1 cellular context compared by ENCODE assay signal in genomic region chr15:59595434-59595915, GRCh38.
TF ChIP-seq lines count a peak whose summit lies in the region.

No MANE protein-coding gene starts in this region.

TF ChIP-seq in HepG2, 621 proteins besides CTCF, POLR2A, EP300 and RAD21 (continued from another document and continues in another):
- no peak for TF ChIP-seq STAT6 (CRISPR knock-in tag; IDR thresholded peaks at IDR 0.05; ENCODE audit: borderline replicate concordance)
- no peak for TF ChIP-seq SRSF1 (optimal IDR thresholded peaks at IDR 0.05; ENCODE audit: low read depth, low read length)
- TF ChIP-seq, protein P1, sequence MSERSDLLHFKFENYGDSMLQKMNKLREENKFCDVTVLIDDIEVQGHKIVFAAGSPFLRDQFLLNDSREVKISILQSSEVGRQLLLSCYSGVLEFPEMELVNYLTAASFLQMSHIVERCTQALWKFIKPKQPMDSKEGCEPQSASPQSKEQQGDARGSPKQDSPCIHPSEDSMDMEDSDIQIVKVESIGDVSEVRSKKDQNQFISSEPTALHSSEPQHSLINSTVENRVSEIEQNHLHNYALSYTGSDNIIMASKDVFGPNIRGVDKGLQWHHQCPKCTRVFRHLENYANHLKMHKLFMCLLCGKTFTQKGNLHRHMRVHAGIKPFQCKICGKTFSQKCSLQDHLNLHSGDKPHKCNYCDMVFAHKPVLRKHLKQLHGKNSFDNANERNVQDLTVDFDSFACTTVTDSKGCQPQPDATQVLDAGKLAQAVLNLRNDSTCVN (CRISPR knock-in tag; IDR thresholded peaks at IDR 0.05; ENCODE audit: borderline replicate concordance), result no peak
- TF ChIP-seq ZFX (CRISPR knock-in tag; IDR thresholded peaks at IDR 0.05; ENCODE audit: low read depth), result peak; percentile 19; the same call in 1 of the 2 replicates
- TF ChIP-seq ZNF605 (CRISPR knock-in tag; IDR thresholded peaks at IDR 0.05), result no peak
- no peak for TF ChIP-seq KLF13 (CRISPR knock-in tag; IDR thresholded peaks at IDR 0.05)
- TF ChIP-seq ZNF224 (CRISPR knock-in tag; IDR thresholded peaks at IDR 0.05), result no peak
- TF ChIP-seq ELF3 (CRISPR knock-in tag; IDR thresholded peaks at IDR 0.05), result 0 out of 2 replicates have a peak, but pooled peaks have one; percentile 30
- no peak for TF ChIP-seq ZNF704 (CRISPR knock-in tag; IDR thresholded peaks at IDR 0.05; ENCODE audit: borderline replicate concordance)
- TF ChIP-seq ZBTB8A (CRISPR knock-in tag; IDR thresholded peaks at IDR 0.05; ENCODE audit: borderline replicate concordance, low read depth), result no peak
- no peak for TF ChIP-seq SSRP1 (CRISPR knock-in tag; IDR thresholded peaks at IDR 0.05)
- TF ChIP-seq PRMT3 (CRISPR knock-in tag; IDR thresholded peaks at IDR 0.05; ENCODE audit: borderline replicate concordance, low read depth), result no peak
- TF ChIP-seq, protein P2, sequence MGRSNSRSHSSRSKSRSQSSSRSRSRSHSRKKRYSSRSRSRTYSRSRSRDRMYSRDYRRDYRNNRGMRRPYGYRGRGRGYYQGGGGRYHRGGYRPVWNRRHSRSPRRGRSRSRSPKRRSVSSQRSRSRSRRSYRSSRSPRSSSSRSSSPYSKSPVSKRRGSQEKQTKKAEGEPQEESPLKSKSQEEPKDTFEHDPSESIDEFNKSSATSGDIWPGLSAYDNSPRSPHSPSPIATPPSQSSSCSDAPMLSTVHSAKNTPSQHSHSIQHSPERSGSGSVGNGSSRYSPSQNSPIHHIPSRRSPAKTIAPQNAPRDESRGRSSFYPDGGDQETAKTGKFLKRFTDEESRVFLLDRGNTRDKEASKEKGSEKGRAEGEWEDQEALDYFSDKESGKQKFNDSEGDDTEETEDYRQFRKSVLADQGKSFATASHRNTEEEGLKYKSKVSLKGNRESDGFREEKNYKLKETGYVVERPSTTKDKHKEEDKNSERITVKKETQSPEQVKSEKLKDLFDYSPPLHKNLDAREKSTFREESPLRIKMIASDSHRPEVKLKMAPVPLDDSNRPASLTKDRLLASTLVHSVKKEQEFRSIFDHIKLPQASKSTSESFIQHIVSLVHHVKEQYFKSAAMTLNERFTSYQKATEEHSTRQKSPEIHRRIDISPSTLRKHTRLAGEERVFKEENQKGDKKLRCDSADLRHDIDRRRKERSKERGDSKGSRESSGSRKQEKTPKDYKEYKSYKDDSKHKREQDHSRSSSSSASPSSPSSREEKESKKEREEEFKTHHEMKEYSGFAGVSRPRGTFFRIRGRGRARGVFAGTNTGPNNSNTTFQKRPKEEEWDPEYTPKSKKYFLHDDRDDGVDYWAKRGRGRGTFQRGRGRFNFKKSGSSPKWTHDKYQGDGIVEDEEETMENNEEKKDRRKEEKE (IDR thresholded peaks at IDR 0.05), result no peak
- TF ChIP-seq NR2F1 (CRISPR knock-in tag; IDR thresholded peaks at IDR 0.05), result peak in 1 of 2 experiments; percentile 20; a peak in 1 of 4 replicates
- TF ChIP-seq, protein P3, sequence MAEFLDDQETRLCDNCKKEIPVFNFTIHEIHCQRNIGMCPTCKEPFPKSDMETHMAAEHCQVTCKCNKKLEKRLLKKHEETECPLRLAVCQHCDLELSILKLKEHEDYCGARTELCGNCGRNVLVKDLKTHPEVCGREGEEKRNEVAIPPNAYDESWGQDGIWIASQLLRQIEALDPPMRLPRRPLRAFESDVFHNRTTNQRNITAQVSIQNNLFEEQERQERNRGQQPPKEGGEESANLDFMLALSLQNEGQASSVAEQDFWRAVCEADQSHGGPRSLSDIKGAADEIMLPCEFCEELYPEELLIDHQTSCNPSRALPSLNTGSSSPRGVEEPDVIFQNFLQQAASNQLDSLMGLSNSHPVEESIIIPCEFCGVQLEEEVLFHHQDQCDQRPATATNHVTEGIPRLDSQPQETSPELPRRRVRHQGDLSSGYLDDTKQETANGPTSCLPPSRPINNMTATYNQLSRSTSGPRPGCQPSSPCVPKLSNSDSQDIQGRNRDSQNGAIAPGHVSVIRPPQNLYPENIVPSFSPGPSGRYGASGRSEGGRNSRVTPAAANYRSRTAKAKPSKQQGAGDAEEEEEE (CRISPR knock-in tag; IDR thresholded peaks at IDR 0.05; ENCODE audit: borderline replicate concordance), result no peak
- TF ChIP-seq JUND (CRISPR knock-in tag; IDR thresholded peaks at IDR 0.05), result no peak
- TF ChIP-seq, protein P4, sequence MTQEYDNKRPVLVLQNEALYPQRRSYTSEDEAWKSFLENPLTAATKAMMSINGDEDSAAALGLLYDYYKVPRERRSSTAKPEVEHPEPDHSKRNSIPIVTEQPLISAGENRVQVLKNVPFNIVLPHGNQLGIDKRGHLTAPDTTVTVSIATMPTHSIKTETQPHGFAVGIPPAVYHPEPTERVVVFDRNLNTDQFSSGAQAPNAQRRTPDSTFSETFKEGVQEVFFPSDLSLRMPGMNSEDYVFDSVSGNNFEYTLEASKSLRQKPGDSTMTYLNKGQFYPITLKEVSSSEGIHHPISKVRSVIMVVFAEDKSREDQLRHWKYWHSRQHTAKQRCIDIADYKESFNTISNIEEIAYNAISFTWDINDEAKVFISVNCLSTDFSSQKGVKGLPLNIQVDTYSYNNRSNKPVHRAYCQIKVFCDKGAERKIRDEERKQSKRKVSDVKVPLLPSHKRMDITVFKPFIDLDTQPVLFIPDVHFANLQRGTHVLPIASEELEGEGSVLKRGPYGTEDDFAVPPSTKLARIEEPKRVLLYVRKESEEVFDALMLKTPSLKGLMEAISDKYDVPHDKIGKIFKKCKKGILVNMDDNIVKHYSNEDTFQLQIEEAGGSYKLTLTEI (CRISPR knock-in tag; conservative IDR thresholded peaks at IDR 0.05), result no peak
- TF ChIP-seq ZNF749 (CRISPR knock-in tag; IDR thresholded peaks at IDR 0.05; ENCODE audit: borderline replicate concordance), result no peak
- no peak for TF ChIP-seq PHB2 (IDR thresholded peaks at IDR 0.05; ENCODE audit: partially characterized antibody)
- TF ChIP-seq ZNF629 (CRISPR knock-in tag; conservative IDR thresholded peaks at IDR 0.05), result 0 out of 2 replicates have a peak, but pooled peaks have one; percentile 25
- no peak for TF ChIP-seq MYC (CRISPR knock-in tag; IDR thresholded peaks at IDR 0.05; ENCODE audit: borderline replicate concordance)
- TF ChIP-seq, protein P5, sequence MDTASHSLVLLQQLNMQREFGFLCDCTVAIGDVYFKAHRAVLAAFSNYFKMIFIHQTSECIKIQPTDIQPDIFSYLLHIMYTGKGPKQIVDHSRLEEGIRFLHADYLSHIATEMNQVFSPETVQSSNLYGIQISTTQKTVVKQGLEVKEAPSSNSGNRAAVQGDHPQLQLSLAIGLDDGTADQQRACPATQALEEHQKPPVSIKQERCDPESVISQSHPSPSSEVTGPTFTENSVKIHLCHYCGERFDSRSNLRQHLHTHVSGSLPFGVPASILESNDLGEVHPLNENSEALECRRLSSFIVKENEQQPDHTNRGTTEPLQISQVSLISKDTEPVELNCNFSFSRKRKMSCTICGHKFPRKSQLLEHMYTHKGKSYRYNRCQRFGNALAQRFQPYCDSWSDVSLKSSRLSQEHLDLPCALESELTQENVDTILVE (CRISPR knock-in tag; IDR thresholded peaks at IDR 0.05), result no peak
- TF ChIP-seq POGK (CRISPR knock-in tag; conservative IDR thresholded peaks at IDR 0.05), result no peak
- no peak for TF ChIP-seq ZNF331 (CRISPR knock-in tag; IDR thresholded peaks at IDR 0.05)
- peak; percentile 33; the same call in 1 of the 2 replicates for TF ChIP-seq CREB1 (IDR thresholded peaks at IDR 0.05)
- TF ChIP-seq CREB1 (CRISPR knock-in tag; IDR thresholded peaks at IDR 0.05), result no peak
- no peak for TF ChIP-seq SOX6 (IDR thresholded peaks at IDR 0.05)
- peak; percentile 55 for TF ChIP-seq SOX6 (CRISPR knock-in tag; IDR thresholded peaks at IDR 0.05)
- TF ChIP-seq CEBPZ (IDR thresholded peaks at IDR 0.05; ENCODE audit: low read length), result no peak
- TF ChIP-seq ARNTL (CRISPR knock-in tag; IDR thresholded peaks at IDR 0.05), result no peak
- no peak for TF ChIP-seq THAP8 (CRISPR knock-in tag; IDR thresholded peaks at IDR 0.05; ENCODE audit: borderline replicate concordance)
- no peak for TF ChIP-seq NFIC (IDR thresholded peaks at IDR 0.05; ENCODE audit: low read length)
- TF ChIP-seq ZNF781 (CRISPR knock-in tag; IDR thresholded peaks at IDR 0.05; ENCODE audit: borderline replicate concordance, not compliant biosample characterization), result no peak
- TF ChIP-seq TBP (CRISPR knock-in tag; IDR thresholded peaks at IDR 0.05), result no peak
- TF ChIP-seq SALL1 (CRISPR knock-in tag; IDR thresholded peaks at IDR 0.05), result peak; percentile 34; the same call in 1 of the 2 replicates
- no peak for TF ChIP-seq ZNF430 (CRISPR knock-in tag; IDR thresholded peaks at IDR 0.05)
- TF ChIP-seq ZNF101 (CRISPR knock-in tag; IDR thresholded peaks at IDR 0.05; ENCODE audit: borderline replicate concordance, low read depth), result no peak
- TF ChIP-seq, protein P6, sequence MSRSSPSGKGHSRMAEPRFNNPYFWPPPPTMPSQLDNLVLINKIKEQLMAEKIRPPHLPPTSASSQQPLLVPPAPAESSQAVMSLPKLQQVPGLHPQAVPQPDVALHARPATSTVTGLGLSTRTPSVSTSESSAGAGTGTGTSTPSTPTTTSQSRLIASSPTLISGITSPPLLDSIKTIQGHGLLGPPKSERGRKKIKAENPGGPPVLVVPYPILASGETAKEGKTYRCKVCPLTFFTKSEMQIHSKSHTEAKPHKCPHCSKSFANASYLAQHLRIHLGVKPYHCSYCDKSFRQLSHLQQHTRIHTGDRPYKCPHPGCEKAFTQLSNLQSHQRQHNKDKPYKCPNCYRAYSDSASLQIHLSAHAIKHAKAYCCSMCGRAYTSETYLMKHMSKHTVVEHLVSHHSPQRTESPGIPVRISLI (CRISPR knock-in tag; IDR thresholded peaks at IDR 0.05; ENCODE audit: borderline replicate concordance), result peak; percentile 90
